Comparison of ENCODE assay signal across 17 cellular contexts in genomic region chr19:23522431-23522830, GRCh38.
DNase-seq lines count a peak whose midpoint lies in the region; TF ChIP-seq lines count a peak whose summit lies in the region.
"Had no signal": no experiment of that assay in that cellular context is flagged by ENCODE, and none has a peak within 500 bp of the region (broad histone marks: within the 10 kb centered on the region; RNA-seq: fewer than 3 reads in every experiment).

No MANE protein-coding gene starts in this region.

- H3K79me1 ChIP-seq in trophoblast cell (ENCODE audit: low read length) = no peaks in the 10 kb centered on the region

- no peak overlapping the region for H3K23ac ChIP-seq in trophoblast cell (ENCODE audit: low read length)

- no peak overlapping the region for H2AFZ ChIP-seq in mammary epithelial cell (ENCODE audit: low read depth, low read length)
- H2AFZ ChIP-seq in trophoblast cell (ENCODE audit: insufficient read depth, low read length, poor library complexity) = no peak overlapping the region
- H2AFZ ChIP-seq: GM23248 had no signal

- H3K9ac ChIP-seq in mammary epithelial cell (ENCODE audit: insufficient read depth, low read length) (no peak overlapping the region), trophoblast cell (ENCODE audit: low read length) (no peak overlapping the region)
- H3K9ac ChIP-seq: BLaER1, GM23248 had no signal

- H3K27ac Mint-ChIP-seq in MCF 10A (ENCODE audit: low read depth, unreplicated experiment) = no peak overlapping the region
- H3K27ac Mint-ChIP-seq: B cell; CD4-positive, CD25-positive, alpha-beta regulatory T cell; CD8-positive, alpha-beta T cell; H9 had no signal

- in situ Hi-C loops in mammary epithelial cell (cut with MboI; ENCODE audit: low sequenced_read_pairs in 2 of 2) = no loop called here

- no peak overlapping the region for H3K4me3 ChIP-seq in breast epithelium
- H3K4me3 ChIP-seq in mammary epithelial cell (replicated peaks in 1 of 3; ENCODE audit: insufficient read depth in 1 of 3, low read depth in 2 of 3, low read length in 3 of 3) = no peak overlapping the region
- H3K4me3 ChIP-seq in trophoblast cell (ENCODE audit: low read depth, low read length) = no peak overlapping the region
- H3K4me3 ChIP-seq: BLaER1, GM23248 had no signal

- H2AK5ac ChIP-seq in trophoblast cell (ENCODE audit: low read length) = no peak overlapping the region

- H3K9me3 Mint-ChIP-seq in MCF 10A (ENCODE audit: unreplicated experiment) = peaks cover 30% of the 10 kb centered on the region

- H3K79me2 ChIP-seq in mammary epithelial cell (ENCODE audit: insufficient read depth, low read length) (no peaks in the 10 kb centered on the region), trophoblast cell (ENCODE audit: control insufficient read depth, insufficient read depth, low read length, poor library complexity) (no peaks in the 10 kb centered on the region)

- BruUV-seq in MCF 10A (replicated peaks; lab: Mats Ljungman, UMichigan) (no TSS peak), mammary epithelial cell (replicated peaks; lab: Mats Ljungman, UMichigan) (no TSS peak)

- H4K20me1 ChIP-seq in mammary epithelial cell (ENCODE audit: insufficient read depth, low read length) = no peaks in the 10 kb centered on the region
- H4K20me1 ChIP-seq: BLaER1 had no signal

- TF ChIP-seq CTCF in MCF 10A (IDR thresholded peaks at IDR 0.05; ENCODE audit: unreplicated experiment) (no peak), breast epithelium (IDR thresholded peaks at IDR 0.05) (no peak), mammary epithelial cell (conservative IDR thresholded peaks at IDR 0.05 in 1 of 2, IDR thresholded peaks at IDR 0.05 in 1 of 2; ENCODE audit: extremely low read depth in 1 of 2, insufficient read depth in 1 of 2, low read depth in 1 of 2, low read length in 2 of 2) (no peak)

- H3K4me3 Mint-ChIP-seq in MCF 10A (ENCODE audit: unreplicated experiment) = no peak overlapping the region
- H3K4me3 Mint-ChIP-seq: B cell; CD4-positive, CD25-positive, alpha-beta regulatory T cell; CD8-positive, alpha-beta T cell; H9 had no signal

- DNase-seq in MCF 10A (ENCODE audit: unreplicated experiment) = peak; percentile 35
- DNase-seq in breast epithelium (ENCODE audit: low spot score in 2 of 2) = no peak
- DNase-seq in mammary epithelial cell = peak; percentile 66
- DNase-seq in trophoblast cell = peak; percentile 60 to 70
- DNase-seq in inferior parietal cortex (ENCODE audit: extremely low spot score) = no peak
- no peak for DNase-seq in iPS-NIHi11 (ENCODE audit: low spot score)
- DNase-seq: Caco-2; CD4-positive, CD25-positive, alpha-beta regulatory T cell; CD8-positive, alpha-beta T cell; DMS153; DND-41; GM23248; H9 had no signal

- dilution Hi-C loops in mammary epithelial cell (cut with HindIII; ENCODE audit: low sequenced_read_pairs) = no loop called here

- H3K4ac ChIP-seq in trophoblast cell (ENCODE audit: low read depth, low read length) = no peak overlapping the region

- intact Hi-C loops in MCF 10A (cut with micrococcal nuclease) (no loop called here), breast epithelium (cut with DNase I; ENCODE audit: low total_unique reads) (no loop called here), mammary epithelial cell (cut with micrococcal nuclease) (loop anchor here (10.0 kb wide), 2 partner anchors 208 to 532 kb away; no protein-coding TSS in a partner anchor)

- no peak overlapping the region for H3K27ac ChIP-seq in breast epithelium
- H3K27ac ChIP-seq in mammary epithelial cell (ENCODE audit: insufficient read depth, low read depth, low read length) = no peak overlapping the region
- no peak overlapping the region for H3K27ac ChIP-seq in trophoblast cell (ENCODE audit: low read depth, low read length)
- H3K27ac ChIP-seq: 22Rv1, BLaER1, C4-2B, GM23248 had no signal

- H3K4me2 ChIP-seq in mammary epithelial cell (ENCODE audit: insufficient read depth, low read depth, low read length) (no peak overlapping the region), trophoblast cell (ENCODE audit: low read length) (no peak overlapping the region)
- H3K4me2 ChIP-seq: BLaER1 had no signal

- no peaks in the 10 kb centered on the region for H3K27me3 Mint-ChIP-seq in MCF 10A (ENCODE audit: insufficient read depth, unreplicated experiment)
- H3K27me3 Mint-ChIP-seq: B cell; CD4-positive, CD25-positive, alpha-beta regulatory T cell had no signal

- H2BK120ac ChIP-seq in trophoblast cell (ENCODE audit: insufficient read depth, low read length, poor library complexity) = no peak overlapping the region

- H3K18ac ChIP-seq in trophoblast cell (ENCODE audit: low read length) = no peak overlapping the region

- CTCF ChIA-PET in MCF 10A (lab: Yijun Ruan, JAX) (no interaction called here), mammary epithelial cell (lab: Charles Lee; ENCODE audit: low non-redundant PET) (no interaction called here)

- H3K36me3 Mint-ChIP-seq in MCF 10A (ENCODE audit: insufficient read depth, unreplicated experiment) = no peaks in the 10 kb centered on the region
- H3K36me3 Mint-ChIP-seq: CD4-positive, CD25-positive, alpha-beta regulatory T cell; CD8-positive, alpha-beta T cell had no signal

- POLR2A ChIA-PET in MCF 10A (lab: Yijun Ruan, JAX) = no interaction called here

- H4K91ac ChIP-seq in trophoblast cell (ENCODE audit: low read depth, low read length) = no peak overlapping the region

- H2BK12ac ChIP-seq in trophoblast cell (ENCODE audit: low read length) = no peak overlapping the region

- H4K8ac ChIP-seq in trophoblast cell (ENCODE audit: low read depth, low read length) = no peak overlapping the region

- H3K4me1 ChIP-seq in breast epithelium = no peaks in the 10 kb centered on the region
- H3K4me1 ChIP-seq in mammary epithelial cell (ENCODE audit: insufficient read depth, low read length) = peaks cover 9% of the 10 kb centered on the region
- no peaks in the 10 kb centered on the region for H3K4me1 ChIP-seq in trophoblast cell (ENCODE audit: control insufficient read depth in 1 of 2, insufficient read depth in 2 of 2, low read length in 2 of 2)
- H3K4me1 ChIP-seq: BLaER1 had no signal

- no peak for TF ChIP-seq POLR2A in breast epithelium (IDR thresholded peaks at IDR 0.05)

- no peaks in the 10 kb centered on the region for H3K4me1 Mint-ChIP-seq in MCF 10A (ENCODE audit: insufficient read depth, unreplicated experiment)
- H3K4me1 Mint-ChIP-seq: B cell; CD4-positive, CD25-positive, alpha-beta regulatory T cell; H9 had no signal

- H3K36me3 ChIP-seq in breast epithelium (no peaks in the 10 kb centered on the region), mammary epithelial cell (ENCODE audit: insufficient read depth, low read length) (no peaks in the 10 kb centered on the region), trophoblast cell (ENCODE audit: control insufficient read depth in 1 of 2, insufficient read depth in 2 of 2, low read length in 2 of 2) (no peaks in the 10 kb centered on the region)
- H3K36me3 ChIP-seq: BLaER1 had no signal

- WGBS in mammary epithelial cell (ENCODE audit: low coverage, missing lambda C conversion rate) = 36% methylated on average over 1 of the region's 1 CpG
- no CpG with 5 or more reads among the region's 1 CpG for WGBS in trophoblast cell (ENCODE audit: extremely low coverage, insufficient coverage, insufficient read length)

- no peak overlapping the region for H3K14ac ChIP-seq in trophoblast cell (ENCODE audit: low read length)

- no peaks in the 10 kb centered on the region for H3K27me3 ChIP-seq in breast epithelium
- H3K27me3 ChIP-seq in mammary epithelial cell (ENCODE audit: insufficient read depth, low read length) = no peaks in the 10 kb centered on the region
- no peaks in the 10 kb centered on the region for H3K27me3 ChIP-seq in trophoblast cell (ENCODE audit: insufficient read depth, low read length)
- H3K27me3 ChIP-seq: BLaER1 had no signal

- H4K12ac ChIP-seq in trophoblast cell (ENCODE audit: low read depth, low read length) = no peak overlapping the region

- no peaks in the 10 kb centered on the region for H3K9me3 ChIP-seq in breast epithelium
- H3K9me3 ChIP-seq in mammary epithelial cell (replicated peaks; ENCODE audit: insufficient read depth, low read length) = peaks cover 2% of the 10 kb centered on the region
- peaks cover 21% of the 10 kb centered on the region for H3K9me3 ChIP-seq in trophoblast cell (ENCODE audit: insufficient read depth, low read depth, low read length)

- H2BK5ac ChIP-seq in trophoblast cell (ENCODE audit: low read depth, low read length, poor library complexity) = no peak overlapping the region

Comparison
In these comparisons a context has a peak if more than half of its experiments do, and no peak if none do; other contexts are left out.
1. DNase-seq: peak in MCF 10A (single experiment), mammary epithelial cell (single experiment) and trophoblast cell (2 of 2); none in breast epithelium (0 of 2), inferior parietal cortex (single experiment) and iPS-NIHi11 (single experiment).